22 cellular contexts compared by ENCODE assay signal in genomic region chr2:83079007-83079406, GRCh38.
"Had no signal": no experiment of that assay in that cellular context is flagged by ENCODE, and none has a peak within 500 bp of the region (broad histone marks: within the 10 kb centered on the region; RNA-seq: fewer than 3 reads in every experiment).

No MANE protein-coding gene starts in this region.

- H3K4me3 ChIP-seq: cardiac muscle cell, coronary artery, dorsolateral prefrontal cortex, left lung, lower lobe of right lung, mucosa of descending colon, thoracic aorta had no signal

- H3K4me3 Mint-ChIP-seq: activated naive CD8-positive, alpha-beta T cell; brain; natural killer cell treated with Interleukin-12 subunit alpha and Interleukin-12 subunit beta and Interleukin-15 and Interleukin-18, amount 100 ng/mL, for 72 hours had no signal

- H3K36me3 Mint-ChIP-seq: activated naive CD8-positive, alpha-beta T cell; brain had no signal

- DNase-seq: activated CD4-positive, alpha-beta T cell treated with anti-CD3 and anti-CD28 coated beads for 4 hours; activated CD4-positive, alpha-beta T cell treated with anti-CD3 and anti-CD28 coated beads, Interleukin-2, amount 50 U/mL, for 4 hours; activated effector memory CD4-positive, alpha-beta T cell treated with Interleukin-2 at 50 U/mL for 16 hours; activated naive CD4-positive, alpha-beta T cell treated with Interleukin-2 at 50 U/mL for 16 hours; anterior cingulate cortex; cerebellar nuclear complex; dorsolateral prefrontal cortex; effector memory CD4-positive, alpha-beta T cell; kidney glomerular epithelial cell; left lung; lower lobe of right lung; mucosa of descending colon; right cardiac atrium; stimulated activated CD4-positive, alpha-beta T cell treated with anti-CD3 and anti-CD28 coated beads, Interleukin-4, amount 100 ng/mL, for 1 hour; stimulated activated naive CD8-positive, alpha-beta T cell treated with anti-CD3 and anti-CD28 coated beads, Interleukin-15, Interleukin-2, amounts not matched to agents 100 U/mL and 50 U/mL, for 24 hours; trophoblast cell had no signal

- H3K27ac Mint-ChIP-seq: activated naive CD8-positive, alpha-beta T cell; brain; natural killer cell treated with Interleukin-12 subunit alpha and Interleukin-12 subunit beta and Interleukin-15 and Interleukin-18, amount 100 ng/mL, for 72 hours had no signal

- ATAC-seq: left lung; lower lobe of right lung; mucosa of descending colon; natural killer cell treated with Interleukin-12 subunit alpha and Interleukin-12 subunit beta and Interleukin-15 and Interleukin-18, amount 100 ng/mL, for 72 hours; right cardiac atrium; stimulated activated naive CD8-positive, alpha-beta T cell treated with anti-CD3 and anti-CD28 coated beads, Interleukin-15, Interleukin-2, amounts not matched to agents 100 U/mL and 50 U/mL, for 24 hours had no signal

- H3K27me3 Mint-ChIP-seq: activated naive CD8-positive, alpha-beta T cell; natural killer cell treated with Interleukin-12 subunit alpha and Interleukin-12 subunit beta and Interleukin-15 and Interleukin-18, amount 100 ng/mL, for 72 hours had no signal
